28 cellular contexts compared by ENCODE assay signal in the genomic region with DNA sequence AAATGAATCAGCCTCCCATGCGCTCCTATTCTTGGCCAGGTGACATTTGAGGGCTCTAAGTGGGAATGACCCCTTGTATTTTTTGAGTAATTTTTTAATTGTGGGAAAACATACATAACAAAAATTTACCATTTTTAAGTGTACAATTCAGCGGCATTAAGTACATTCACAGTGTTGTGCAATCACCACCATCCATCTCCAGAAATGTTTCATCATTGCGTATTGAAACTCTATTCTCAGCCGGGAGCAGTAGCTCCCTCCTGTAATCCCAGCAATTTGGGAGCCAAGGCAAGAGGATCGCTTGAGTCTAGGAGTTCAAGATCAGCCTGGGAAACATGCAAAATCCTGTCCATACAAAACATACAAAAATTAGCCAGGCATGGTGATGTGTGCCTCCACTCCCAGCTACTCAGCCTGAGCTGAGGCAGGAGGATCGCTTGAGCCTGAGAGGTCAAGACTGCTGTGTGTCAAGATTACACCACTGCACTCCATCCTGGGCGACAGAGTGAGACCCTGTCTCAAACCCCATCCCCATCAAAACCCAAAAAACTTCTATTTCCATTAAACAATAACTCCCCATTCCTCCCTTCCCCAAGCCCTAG. TPM values are rescaled to one million over a fixed set of nuclear protein-coding genes. Genes with fewer than 3 reads are reported as not detected.
"Had no signal": no experiment of that assay in that cellular context is flagged by ENCODE, and none has a peak within 500 bp of the region (broad histone marks: within the 10 kb centered on the region; RNA-seq: fewer than 3 reads in every experiment).

No MANE protein-coding gene starts in this region.

- H3K27me3 ChIP-seq: body of pancreas, hepatocyte, pancreas, stomach, suprapubic skin, tibial nerve had no signal

- H3K36me3 Mint-ChIP-seq: immature natural killer cell had no signal

- H3K36me3 ChIP-seq: pancreas, stomach, suprapubic skin, tibial nerve had no signal

- H3K4me3 ChIP-seq: body of pancreas, hepatocyte, mucosa of descending colon, pancreas, psoas muscle, stomach, suprapubic skin, tibial nerve had no signal

- H3K27ac ChIP-seq: body of pancreas, hepatocyte, pancreas, psoas muscle, stomach, suprapubic skin, tibial nerve had no signal

- H3K9me3 Mint-ChIP-seq: activated CD4-positive, alpha-beta T cell treated with anti-CD3 and anti-CD28 coated beads, Interleukin-2, amount 10 ng/mL, durations not matched to agents 7 days and 5 days; activated naive CD4-positive, alpha-beta T cell treated with anti-CD3 and anti-CD28 coated beads, Interleukin-2, amount 10 ng/mL, durations not matched to agents 7 days and 5 days; activated T-cell treated with anti-CD3 and anti-CD28 coated beads, Interleukin-2, amount 50 U/mL, for 4 hours; immature natural killer cell; nephron progenitor cell; T-helper 1 cell treated with Interleukin-12 subunit alpha and Interleukin-12 subunit beta and Interleukin-4 antibody, amounts not matched to agents 30 μg/mL and 1 μg/mL, for 36 hours had no signal

- DNase-seq: activated CD4-positive, alpha-beta T cell treated with anti-CD3 and anti-CD28 coated beads, Interleukin-2, amount 10 ng/mL, durations not matched to agents 7 days and 5 days; activated CD8-positive, alpha-beta memory T cell treated with anti-CD3 and anti-CD28 coated beads, Interleukin-2, amount 50 U/mL, for 4 hours; activated T-cell treated with anti-CD3 and anti-CD28 coated beads, Interleukin-2, amount 50 U/mL, for 4 hours; anterior cingulate cortex; body of pancreas; erythroblast; glutamatergic neuron; immature natural killer cell; mesenchymal stem cell; nephron progenitor cell; psoas muscle; right cardiac atrium; stimulated activated CD4-positive, alpha-beta T cell treated with anti-CD3 and anti-CD28 coated beads, Interleukin-12 subunit alpha, Interleukin-12 subunit beta, amount 100 ng/mL, for 4 hours; stomach; T1000 had no signal

- H3K79me2 ChIP-seq: hepatocyte had no signal

- H3K4me3 Mint-ChIP-seq: activated CD4-positive, alpha-beta T cell treated with anti-CD3 and anti-CD28 coated beads, Interleukin-2, amount 10 ng/mL, durations not matched to agents 7 days and 5 days; activated naive CD4-positive, alpha-beta T cell treated with anti-CD3 and anti-CD28 coated beads, Interleukin-2, amount 10 ng/mL, durations not matched to agents 7 days and 5 days; activated T-cell treated with anti-CD3 and anti-CD28 coated beads, Interleukin-2, amount 50 U/mL, for 4 hours; immature natural killer cell; nephron progenitor cell; T-helper 1 cell treated with Interleukin-12 subunit alpha and Interleukin-12 subunit beta and Interleukin-4 antibody, amounts not matched to agents 30 μg/mL and 1 μg/mL, for 36 hours had no signal

- H3K4me1 ChIP-seq: pancreas, psoas muscle had no signal

- H3K9me3 ChIP-seq: body of pancreas, mucosa of descending colon, pancreas, psoas muscle, stomach, suprapubic skin, tibial nerve had no signal

- H3K4me2 ChIP-seq: hepatocyte had no signal

- H3K27ac Mint-ChIP-seq: activated CD4-positive, alpha-beta T cell treated with anti-CD3 and anti-CD28 coated beads, Interleukin-2, amount 10 ng/mL, durations not matched to agents 7 days and 5 days; activated naive CD4-positive, alpha-beta T cell treated with anti-CD3 and anti-CD28 coated beads, Interleukin-2, amount 10 ng/mL, durations not matched to agents 7 days and 5 days; immature natural killer cell; nephron progenitor cell; T-helper 1 cell treated with Interleukin-12 subunit alpha and Interleukin-12 subunit beta and Interleukin-4 antibody, amounts not matched to agents 30 μg/mL and 1 μg/mL, for 36 hours had no signal

- H2AFZ ChIP-seq: hepatocyte had no signal

- FAIRE-seq: endometrium, frontal cortex, pancreas, urothelium cell line had no signal

RNA-seq across cellular contexts. Expression of gene ANTXRL, which starts 2.5 kb away (rescaled TPM):
- total RNA-seq: activated T-cell treated with anti-CD3 and anti-CD28 coated beads, Interleukin-2, amount 50 U/mL, for 4 hours; body of pancreas; cardiac septum; chondrocyte; frontal cortex; hepatocyte; liver; mucosa of descending colon; pancreas; psoas muscle; stomach; suprapubic skin; tibial nerve had no signal
- polyA plus RNA-seq: hepatocyte, immature natural killer cell, stomach had no signal
